9 cellular contexts compared by ENCODE assay signal in the genomic region with DNA sequence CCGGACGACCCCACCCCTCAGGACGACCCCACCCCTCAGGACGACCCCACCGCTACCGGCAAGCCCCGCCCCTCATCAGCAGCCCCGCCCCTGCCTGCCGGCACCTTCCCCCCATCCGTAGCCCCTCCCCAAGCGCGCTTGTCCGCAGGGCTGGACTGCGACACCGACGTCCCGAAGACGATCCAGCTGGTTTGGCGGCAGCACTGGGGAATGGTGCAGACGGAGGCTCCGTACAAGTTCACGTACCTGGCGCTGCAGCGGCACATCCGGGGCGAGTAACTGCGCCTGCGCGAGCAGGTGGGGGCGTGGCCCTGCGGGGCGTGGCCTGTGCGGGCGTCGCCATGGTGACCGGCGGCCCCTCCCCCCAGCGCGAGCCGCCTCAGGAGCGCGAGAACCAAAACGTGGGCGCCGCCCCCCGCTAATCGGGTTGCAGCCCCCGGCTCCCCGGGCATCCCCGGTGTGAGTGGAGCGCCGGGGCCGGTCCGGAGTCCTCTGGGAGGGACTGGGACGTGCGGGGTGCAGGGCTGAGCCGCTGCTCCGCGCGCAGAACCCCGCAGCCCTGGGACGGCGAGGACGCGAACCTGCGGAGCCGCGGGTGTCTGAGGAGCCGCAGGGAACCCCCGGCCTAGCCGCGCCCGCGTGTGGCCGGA. TPM values are rescaled to one million over a fixed set of nuclear protein-coding genes. Genes with fewer than 3 reads are reported as not detected.
DNase-seq lines count a peak whose midpoint lies in the region; ATAC-seq, FAIRE-seq and TF ChIP-seq lines count a peak whose summit lies in the region.
"Had no signal": no experiment of that assay in that cellular context is flagged by ENCODE, and none has a peak within 500 bp of the region (broad histone marks: within the 10 kb centered on the region; RNA-seq: fewer than 3 reads in every experiment).

No MANE protein-coding gene starts in this region.

- no peaks in the 10 kb centered on the region for H3K9me3 ChIP-seq in iPS-15b (ENCODE audit: control insufficient read depth, insufficient read depth, low read length)
- no peaks in the 10 kb centered on the region for H3K9me3 ChIP-seq in skeletal muscle tissue (ENCODE audit: control insufficient read depth in 3 of 3, low read length in 3 of 3)

- H3K27ac ChIP-seq in skeletal muscle tissue (ENCODE audit: low read depth, low read length): no peak overlapping the region

- FAIRE-seq in H54 (lab: Jason Lieb, UNC): no peak

- H3K4me3 ChIP-seq in iPS-15b (ENCODE audit: low read depth, low read length): peak overlapping the region; percentile 88
- peak overlapping the region; percentile 48 to 70 (median 67) for H3K4me3 ChIP-seq in skeletal muscle tissue (ENCODE audit: low read length in 3 of 3)

- H3K9ac ChIP-seq in iPS-15b (ENCODE audit: low read depth, low read length) (no peak overlapping the region), skeletal muscle tissue (ENCODE audit: low read depth in 1 of 3, low read length in 3 of 3) (no peak overlapping the region)

- no peaks in the 10 kb centered on the region for H3K4me1 ChIP-seq in iPS-15b (ENCODE audit: control insufficient read depth, insufficient read depth, low read length)
- H3K4me1 ChIP-seq in skeletal muscle tissue (ENCODE audit: control insufficient read depth in 3 of 3, insufficient read depth in 3 of 3, low read length in 3 of 3): peaks cover 0 to 22% (median 12%) of the 10 kb centered on the region in 3 donors

- ATAC-seq in GM21390 (IDR thresholded peaks at IDR 0.05; ENCODE audit: unreplicated experiment): peak; percentile 45

- DNase-seq in COLO668 (lab: John Stamatoyannopoulos, UW; ENCODE audit: unreplicated experiment) (peak; percentile 96), NCI-H1048 (lab: John Stamatoyannopoulos, UW) (peak; percentile 58), T1000 (lab: John Stamatoyannopoulos, UW) (peak; percentile 78), astrocyte of the hippocampus (ENCODE audit: low read depth, low spot score) (peak; percentile 89), H54 (ENCODE audit: insufficient read length, low spot score) (no peak)

- H3K27me3 ChIP-seq in iPS-15b (ENCODE audit: control insufficient read depth, insufficient read depth, low read length) (peaks cover 11% of the 10 kb centered on the region), skeletal muscle tissue (ENCODE audit: control insufficient read depth in 3 of 3, insufficient read depth in 3 of 3, low read length in 3 of 3) (peaks cover 54 to 76% (median 74%) of the 10 kb centered on the region in 3 donors)

- no peak for TF ChIP-seq POLR2A in H54 (IDR thresholded peaks at IDR 0.05; ENCODE audit: low read depth, low read length)

- H3K36me3 ChIP-seq in iPS-15b (ENCODE audit: control insufficient read depth, insufficient read depth, low read length): no peaks in the 10 kb centered on the region
- no peaks in the 10 kb centered on the region for H3K36me3 ChIP-seq in skeletal muscle tissue (ENCODE audit: control insufficient read depth in 3 of 3, insufficient read depth in 3 of 3, low read length in 3 of 3)

RNA-seq across cellular contexts. Expression of gene RNF223, which starts 4.9 kb away (rescaled TPM):
- total RNA-seq in skeletal muscle tissue: not detected
- total RNA-seq: activated CD8-positive, alpha-beta memory T cell treated with anti-CD3 and anti-CD28 coated beads for 36 hours had no signal

RNA-seq across cellular contexts. Expression of gene C1orf159, which starts 46.7 kb away (rescaled TPM):
- 2.1 TPM for total RNA-seq in skeletal muscle tissue

RNA-seq across cellular contexts. Expression of gene AGRN, which starts 49.3 kb away (rescaled TPM):
- total RNA-seq in skeletal muscle tissue: 14.6 TPM

RNA-seq across cellular contexts. Expression of gene ISG15, which starts 55.9 kb away (rescaled TPM):
- 23.5 TPM for total RNA-seq in skeletal muscle tissue
